2 cellular contexts compared by ENCODE assay signal in genomic region chr12:25691865-25692114, GRCh38.
A peak's percentile ranks its signal among the peaks of the same experiment; 100 is the strongest.
TF ChIP-seq lines count a peak whose summit lies in the region.

No MANE protein-coding gene starts in this region.

TF ChIP-seq in HEK293, 187 proteins besides CTCF, POLR2A, EP300 and RAD21 (continued from another document):
- TF ChIP-seq, protein P1, sequence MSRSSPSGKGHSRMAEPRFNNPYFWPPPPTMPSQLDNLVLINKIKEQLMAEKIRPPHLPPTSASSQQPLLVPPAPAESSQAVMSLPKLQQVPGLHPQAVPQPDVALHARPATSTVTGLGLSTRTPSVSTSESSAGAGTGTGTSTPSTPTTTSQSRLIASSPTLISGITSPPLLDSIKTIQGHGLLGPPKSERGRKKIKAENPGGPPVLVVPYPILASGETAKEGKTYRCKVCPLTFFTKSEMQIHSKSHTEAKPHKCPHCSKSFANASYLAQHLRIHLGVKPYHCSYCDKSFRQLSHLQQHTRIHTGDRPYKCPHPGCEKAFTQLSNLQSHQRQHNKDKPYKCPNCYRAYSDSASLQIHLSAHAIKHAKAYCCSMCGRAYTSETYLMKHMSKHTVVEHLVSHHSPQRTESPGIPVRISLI (tag by site-specific recombination; IDR thresholded peaks at IDR 0.05), result peak; percentile 96
- TF ChIP-seq ZBTB6 (tag by site-specific recombination; IDR thresholded peaks at IDR 0.05), result no peak
- TF ChIP-seq ZNF629 (tag by site-specific recombination; IDR thresholded peaks at IDR 0.05), result no peak
- no peak for TF ChIP-seq ZNF366 (tag by site-specific recombination; conservative IDR thresholded peaks at IDR 0.05)

TF ChIP-seq in K562, 482 proteins besides CTCF, POLR2A, EP300 and RAD21 (continued from another document and continues in another):
- TF ChIP-seq SP2 (IDR thresholded peaks at IDR 0.05; ENCODE audit: extremely low read depth, low read depth, low read length, poor library complexity, severe bottlenecking) (no peak), NBN (IDR thresholded peaks at IDR 0.05; ENCODE audit: low read depth) (no peak), ZNF696 (CRISPR knock-in tag; conservative IDR thresholded peaks at IDR 0.05) (no peak), ZNF134 (CRISPR knock-in tag; conservative IDR thresholded peaks at IDR 0.05) (no peak), TBL1XR1 (IDR thresholded peaks at IDR 0.05; ENCODE audit: low read length in 2 of 2) (no peak), PURB (CRISPR knock-in tag; IDR thresholded peaks at IDR 0.05; ENCODE audit: low read depth) (no peak), ETV5 (CRISPR knock-in tag; IDR thresholded peaks at IDR 0.05; ENCODE audit: low read depth) (no peak), TCF7 (IDR thresholded peaks at IDR 0.05; ENCODE audit: borderline replicate concordance) (no peak), RFX5 (IDR thresholded peaks at IDR 0.05; ENCODE audit: low read depth, low read length) (no peak), RBM25 (IDR thresholded peaks at IDR 0.05; ENCODE audit: low read depth, low read length, severe bottlenecking) (no peak), FIP1L1 (IDR thresholded peaks at IDR 0.05; ENCODE audit: low read depth, low read length, poor library complexity, severe bottlenecking) (no peak), TCFL5 (CRISPR knock-in tag; conservative IDR thresholded peaks at IDR 0.05) (0 out of 2 replicates have a peak, but pooled peaks have one; percentile 11), BCOR (IDR thresholded peaks at IDR 0.05) (no peak), ELF1 (tag; IDR thresholded peaks at IDR 0.05) (no peak), ARID3B (CRISPR knock-in tag; IDR thresholded peaks at IDR 0.05; ENCODE audit: borderline replicate concordance) (no peak), NFIC (IDR thresholded peaks at IDR 0.05) (no peak), ZEB2 (IDR thresholded peaks at IDR 0.05) (no peak), ESRRA (IDR thresholded peaks at IDR 0.05; ENCODE audit: borderline replicate concordance, low read depth) (no peak), NFE2L1 (tag; IDR thresholded peaks at IDR 0.05; ENCODE audit: borderline replicate concordance, low read depth) (no peak), CREM (IDR thresholded peaks at IDR 0.05; ENCODE audit: low read depth) (no peak), MAZ (CRISPR knock-in tag; conservative IDR thresholded peaks at IDR 0.05 in 1 of 2, IDR thresholded peaks at IDR 0.05 in 1 of 2) (0 out of 4 replicates have a peak, but pooled peaks of 1 of the 2 experiments have one; percentile 24), ZBTB7A (IDR thresholded peaks at IDR 0.05; ENCODE audit: borderline replicate concordance, control insufficient read depth, low read depth, low read length) (no peak), ZBTB40 (IDR thresholded peaks at IDR 0.05) (no peak), ZBTB40 (CRISPR knock-in tag; IDR thresholded peaks at IDR 0.05) (no peak), RBM22 (IDR thresholded peaks at IDR 0.05; ENCODE audit: low read depth, low read length, poor library complexity, severe bottlenecking) (no peak), ZNF408 (CRISPR knock-in tag; IDR thresholded peaks at IDR 0.05; ENCODE audit: low read depth) (no peak), ETV1 (tag; conservative IDR thresholded peaks at IDR 0.05; ENCODE audit: low read depth) (no peak), PHF21A (IDR thresholded peaks at IDR 0.05; ENCODE audit: borderline replicate concordance, low read depth) (no peak), PTRF (tag; IDR thresholded peaks at IDR 0.05) (0 out of 2 replicates have a peak, but pooled peaks have one; percentile 27), ZNF395 (CRISPR knock-in tag; IDR thresholded peaks at IDR 0.05) (peak; percentile 53; the same call in 1 of the 2 replicates), MYC (IDR thresholded peaks at IDR 0.05; ENCODE audit: low read depth, low read length) (no peak), MYC (CRISPR knock-in tag; IDR thresholded peaks at IDR 0.05; ENCODE audit: borderline replicate concordance, low read depth) (0 out of 2 replicates have a peak, but pooled peaks have one; percentile 14), MITF (IDR thresholded peaks at IDR 0.05) (no peak), ZNF644 (tag; IDR thresholded peaks at IDR 0.05; ENCODE audit: low read depth) (0 out of 2 replicates have a peak, but pooled peaks have one; percentile 5), NCOA1 (IDR thresholded peaks at IDR 0.05; ENCODE audit: low read depth) (no peak)
- TF ChIP-seq, protein P2, sequence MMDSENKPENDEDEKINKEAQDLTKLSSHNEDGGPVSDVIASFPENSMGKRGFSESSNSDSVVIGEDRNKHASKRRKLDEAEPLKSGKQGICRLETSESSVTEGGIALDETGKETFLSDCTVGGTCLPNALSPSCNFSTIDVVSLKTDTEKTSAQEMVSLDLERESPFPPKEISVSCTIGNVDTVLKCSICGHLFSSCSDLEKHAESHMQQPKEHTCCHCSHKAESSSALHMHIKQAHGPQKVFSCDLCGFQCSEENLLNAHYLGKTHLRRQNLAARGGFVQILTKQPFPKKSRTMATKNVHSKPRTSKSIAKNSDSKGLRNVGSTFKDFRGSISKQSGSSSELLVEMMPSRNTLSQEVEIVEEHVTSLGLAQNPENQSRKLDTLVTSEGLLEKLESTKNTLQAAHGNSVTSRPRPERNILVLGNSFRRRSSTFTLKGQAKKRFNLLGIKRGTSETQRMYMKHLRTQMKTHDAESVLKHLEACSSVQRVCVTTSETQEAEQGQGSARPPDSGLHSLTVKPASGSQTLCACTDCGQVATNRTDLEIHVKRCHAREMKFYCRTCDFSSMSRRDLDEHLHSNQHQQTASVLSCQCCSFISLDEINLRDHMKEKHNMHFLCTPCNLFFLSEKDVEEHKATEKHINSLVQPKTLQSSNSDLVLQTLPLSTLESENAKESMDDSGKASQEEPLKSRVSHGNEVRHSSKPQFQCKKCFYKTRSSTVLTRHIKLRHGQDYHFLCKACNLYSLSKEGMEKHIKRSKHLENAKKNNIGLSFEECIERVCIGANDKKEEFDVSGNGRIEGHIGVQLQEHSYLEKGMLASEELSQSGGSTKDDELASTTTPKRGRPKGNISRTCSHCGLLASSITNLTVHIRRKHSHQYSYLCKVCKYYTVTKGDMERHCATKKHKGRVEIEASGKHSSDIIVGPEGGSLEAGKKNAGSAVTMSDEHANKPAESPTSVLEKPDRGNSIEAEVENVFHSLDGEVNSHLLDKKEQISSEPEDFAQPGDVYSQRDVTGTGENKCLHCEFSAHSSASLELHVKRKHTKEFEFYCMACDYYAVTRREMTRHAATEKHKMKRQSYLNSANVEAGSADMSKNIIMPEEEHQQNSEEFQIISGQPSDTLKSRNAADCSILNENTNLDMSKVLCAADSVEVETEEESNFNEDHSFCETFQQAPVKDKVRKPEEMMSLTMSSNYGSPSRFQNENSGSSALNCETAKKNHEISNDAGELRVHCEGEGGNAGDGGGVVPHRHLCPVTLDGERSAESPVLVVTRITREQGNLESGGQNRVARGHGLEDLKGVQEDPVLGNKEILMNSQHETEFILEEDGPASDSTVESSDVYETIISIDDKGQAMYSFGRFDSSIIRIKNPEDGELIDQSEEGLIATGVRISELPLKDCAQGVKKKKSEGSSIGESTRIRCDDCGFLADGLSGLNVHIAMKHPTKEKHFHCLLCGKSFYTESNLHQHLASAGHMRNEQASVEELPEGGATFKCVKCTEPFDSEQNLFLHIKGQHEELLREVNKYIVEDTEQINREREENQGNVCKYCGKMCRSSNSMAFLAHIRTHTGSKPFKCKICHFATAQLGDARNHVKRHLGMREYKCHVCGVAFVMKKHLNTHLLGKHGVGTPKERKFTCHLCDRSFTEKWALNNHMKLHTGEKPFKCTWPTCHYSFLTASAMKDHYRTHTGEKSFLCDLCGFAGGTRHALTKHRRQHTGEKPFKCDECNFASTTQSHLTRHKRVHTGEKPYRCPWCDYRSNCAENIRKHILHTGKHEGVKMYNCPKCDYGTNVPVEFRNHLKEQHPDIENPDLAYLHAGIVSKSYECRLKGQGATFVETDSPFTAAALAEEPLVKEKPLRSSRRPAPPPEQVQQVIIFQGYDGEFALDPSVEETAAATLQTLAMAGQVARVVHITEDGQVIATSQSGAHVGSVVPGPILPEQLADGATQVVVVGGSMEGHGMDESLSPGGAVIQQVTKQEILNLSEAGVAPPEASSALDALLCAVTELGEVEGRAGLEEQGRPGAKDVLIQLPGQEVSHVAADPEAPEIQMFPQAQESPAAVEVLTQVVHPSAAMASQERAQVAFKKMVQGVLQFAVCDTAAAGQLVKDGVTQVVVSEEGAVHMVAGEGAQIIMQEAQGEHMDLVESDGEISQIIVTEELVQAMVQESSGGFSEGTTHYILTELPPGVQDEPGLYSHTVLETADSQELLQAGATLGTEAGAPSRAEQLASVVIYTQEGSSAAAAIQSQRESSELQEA (IDR thresholded peaks at IDR 0.05; ENCODE audit: low read depth), result no peak
